In genomic region chr22:48098243-48098935, GRCh38 we compare ENCODE assay signal across 8 cellular contexts.
DNase-seq lines count a peak whose midpoint lies in the region; ATAC-seq and TF ChIP-seq lines count a peak whose summit lies in the region.

No MANE protein-coding gene starts in this region.

- H3K4me3 ChIP-seq in CD8-positive, alpha-beta T cell (ENCODE audit: low read depth, low read length) = peak overlapping the region; percentile 31

- H3K27me3 Mint-ChIP-seq in CD8-positive, alpha-beta T cell (ENCODE audit: low read depth) = no peaks in the 10 kb centered on the region
- H3K27me3 Mint-ChIP-seq in T-cell = no peaks in the 10 kb centered on the region

- POLR2A ChIA-PET in CD8-positive, alpha-beta T cell (lab: Charles Lee) = no interaction called here
- POLR2A ChIA-PET in T-cell (lab: Charles Lee) = no interaction called here

- no peak for TF ChIP-seq CTCF in CD8-positive, alpha-beta T cell (IDR thresholded peaks at IDR 0.05)

- CTCF ChIA-PET in CD8-positive, alpha-beta T cell (lab: Charles Lee) = no interaction called here
- CTCF ChIA-PET in T-cell (lab: Charles Lee) = interaction anchor here in 1 of 2 donors (0.9 kb wide), 1 partner anchor 16 kb away, joined by 3 read pairs; no protein-coding TSS in a partner anchor

- peak overlapping the region; percentile 88 for H3K27ac Mint-ChIP-seq in CD8-positive, alpha-beta T cell
- peak overlapping the region; percentile 79 to 85 for H3K27ac Mint-ChIP-seq in T-cell

- ATAC-seq in CD8-positive, alpha-beta T cell = peak; percentile 85
- ATAC-seq in GM19035 (IDR thresholded peaks at IDR 0.05; ENCODE audit: unreplicated experiment) (peak; percentile 83), HG03097 (IDR thresholded peaks at IDR 0.05; ENCODE audit: low FRiP score, unreplicated experiment) (peak; percentile 53), T-cell (replicated peaks in 1 of 4) (peak; percentile 59 to 92 (median 78))

- peaks cover 28% of the 10 kb centered on the region for H3K4me1 ChIP-seq in CD8-positive, alpha-beta T cell (ENCODE audit: insufficient read depth, low read length)

- H3K36me3 ChIP-seq in CD8-positive, alpha-beta T cell (ENCODE audit: insufficient read depth, low read length) = no peaks in the 10 kb centered on the region

- H3K36me3 Mint-ChIP-seq in CD8-positive, alpha-beta T cell = no peaks in the 10 kb centered on the region
- H3K36me3 Mint-ChIP-seq in T-cell = no peaks in the 10 kb centered on the region

- H3K27me3 ChIP-seq in CD8-positive, alpha-beta T cell (ENCODE audit: insufficient read depth, low read length) = no peaks in the 10 kb centered on the region

- intact Hi-C loops in CD8-positive, alpha-beta T cell (cut with DNase I, micrococcal nuclease) = no loop called here

- peak overlapping the region; percentile 13 for H3K27ac ChIP-seq in CD8-positive, alpha-beta T cell (ENCODE audit: low read depth, low read length)
- no peak overlapping the region for H3K27ac ChIP-seq in caudate nucleus (ENCODE audit: low read depth, low read length)

- peak overlapping the region; percentile 71 for H3K4me3 Mint-ChIP-seq in CD8-positive, alpha-beta T cell
- H3K4me3 Mint-ChIP-seq in T-cell = peak overlapping the region; percentile 52 to 66 (median 63)

- peaks cover 26% of the 10 kb centered on the region for H3K4me1 Mint-ChIP-seq in CD8-positive, alpha-beta T cell (ENCODE audit: low read depth)
- peaks cover 23 to 48% (median 37%) of the 10 kb centered on the region in 3 donors for H3K4me1 Mint-ChIP-seq in T-cell

- DNase-seq in CD8-positive, alpha-beta T cell = peak in 1 of 7 experiments; percentile 24
- DNase-seq in T-cell (peak in 20 of 34 experiments; percentile 7 to 43 (median 18)), amygdala (lab: John Stamatoyannopoulos, UW) (no peak), T1000 (lab: John Stamatoyannopoulos, UW) (no peak), NCI-H1105 (lab: John Stamatoyannopoulos, UW) (no peak), caudate nucleus (lab: John Stamatoyannopoulos, UW) (no peak)

- H3K9me3 ChIP-seq in CD8-positive, alpha-beta T cell (ENCODE audit: low read length) = no peaks in the 10 kb centered on the region

- H3K9me3 Mint-ChIP-seq in CD8-positive, alpha-beta T cell = peaks cover 2% of the 10 kb centered on the region
- no peaks in the 10 kb centered on the region for H3K9me3 Mint-ChIP-seq in T-cell

Comparison
In these comparisons a context has a peak if more than half of its experiments do, and no peak if none do; other contexts are left out.
1. DNase-seq: peak in T-cell (20 of 34); none in amygdala (0 of 56), T1000 (single experiment), NCI-H1105 (single experiment) and caudate nucleus (0 of 61).
2. Peak in every context shown above with its lines, with median percentiles within 50 percentile points of each other: ATAC-seq.